Comparison of ENCODE assay signal across 31 cellular contexts in the genomic region with DNA sequence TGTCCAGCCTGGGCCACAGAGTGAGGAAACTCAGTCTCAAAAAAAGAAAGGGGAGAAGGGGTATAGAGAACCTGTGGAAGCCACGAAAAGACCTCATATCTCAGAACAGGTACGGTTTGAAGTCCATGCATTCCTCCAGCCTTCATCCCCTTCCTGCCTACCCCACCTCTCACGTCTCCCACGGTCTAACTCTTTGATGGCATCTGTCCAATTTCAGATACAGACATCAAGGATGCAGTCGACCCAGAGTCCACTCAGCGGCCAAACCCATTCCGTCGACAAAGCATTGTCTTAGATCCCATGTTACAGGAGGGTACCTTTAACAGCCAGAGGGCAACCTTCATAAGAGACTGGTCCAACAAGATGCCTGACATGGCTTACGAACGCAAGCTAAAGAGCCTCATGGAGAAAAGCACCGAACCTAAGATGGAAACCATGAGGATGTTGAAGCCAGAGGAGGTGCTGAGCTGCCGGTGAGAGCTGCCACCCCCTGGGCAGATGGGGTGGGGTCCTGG. TPM values are rescaled to one million over a fixed set of nuclear protein-coding genes. Genes with fewer than 3 reads are reported as not detected.
A peak's percentile ranks its signal among the peaks of the same experiment; 100 is the strongest.
DNase-seq lines count a peak whose midpoint lies in the region; ATAC-seq, FAIRE-seq and TF ChIP-seq lines count a peak whose summit lies in the region.
"Had no signal": no experiment of that assay in that cellular context is flagged by ENCODE, and none has a peak within 500 bp of the region (broad histone marks: within the 10 kb centered on the region; RNA-seq: fewer than 3 reads in every experiment).

No MANE protein-coding gene starts in this region.

- no peak for ATAC-seq in aorta (ENCODE audit: low FRiP score)
- ATAC-seq: GM12878 had no signal

- no peak overlapping the region for H2BK15ac ChIP-seq in H1 (ENCODE audit: low read length)

- H3K9me3 Mint-ChIP-seq in osteocyte (ENCODE audit: unreplicated experiment) = no peaks in the 10 kb centered on the region
- H3K9me3 Mint-ChIP-seq: CD14-positive monocyte; CD8-positive, alpha-beta memory T cell had no signal

- no peaks in the 10 kb centered on the region; a peak in 1 of 7 replicates for H3K27me3 ChIP-seq in H1 (replicated peaks in 1 of 4; ENCODE audit: control insufficient read depth in 3 of 4, extremely low read depth in 1 of 4, insufficient read depth in 3 of 4, low read length in 3 of 4)
- H3K27me3 ChIP-seq in aorta (ENCODE audit: control insufficient read depth in 1 of 2, insufficient read depth in 2 of 2, low read length in 1 of 2) = no peaks in the 10 kb centered on the region
- H3K27me3 ChIP-seq: BLaER1 had no signal

- H3K27ac ChIP-seq in H1 (ENCODE audit: low read depth, low read length) (no peak overlapping the region), aorta (ENCODE audit: low read depth in 1 of 2, low read length in 2 of 2) (no peak overlapping the region)
- H3K27ac ChIP-seq: BLaER1 had no signal

- no peaks in the 10 kb centered on the region for H3K4me1 Mint-ChIP-seq in osteocyte (ENCODE audit: unreplicated experiment)
- H3K4me1 Mint-ChIP-seq: CD14-positive monocyte; CD4-positive, alpha-beta memory T cell; CD4-positive, CD25-positive, alpha-beta regulatory T cell; CD8-positive, alpha-beta memory T cell had no signal

- no peak overlapping the region for H3K23ac ChIP-seq in H1 (ENCODE audit: insufficient read length)

- no peak overlapping the region for H3K4me2 ChIP-seq in H1 (ENCODE audit: insufficient read depth in 1 of 2, low read depth in 2 of 2, low read length in 2 of 2)
- H3K4me2 ChIP-seq: BLaER1 had no signal

- H3K79me2 ChIP-seq in H1 (ENCODE audit: control insufficient read depth in 1 of 2, insufficient read depth in 2 of 2, low read length in 2 of 2) = no peaks in the 10 kb centered on the region

- no peak for FAIRE-seq in H1 (lab: Jason Lieb, UNC)
- FAIRE-seq: A204.1, GM12878, GM12892, GM18507 had no signal

- TF ChIP-seq EP300 in H1 (IDR thresholded peaks at IDR 0.05; ENCODE audit: borderline replicate concordance in 1 of 2, low read depth in 2 of 2, low read length in 2 of 2) = no peak

- H3K4me1 ChIP-seq in H1 (replicated peaks in 1 of 4; ENCODE audit: control insufficient read depth in 3 of 4, insufficient read depth in 4 of 4, low read length in 3 of 4) (no peaks in the 10 kb centered on the region), aorta (ENCODE audit: control insufficient read depth in 1 of 2, insufficient read depth in 2 of 2, low read length in 2 of 2) (no peaks in the 10 kb centered on the region)
- H3K4me1 ChIP-seq: BE2C had no signal

- no peak overlapping the region for H3K18ac ChIP-seq in H1 (ENCODE audit: extremely low read depth, low read length)

- H3K27ac Mint-ChIP-seq in osteocyte (ENCODE audit: unreplicated experiment) = no peak overlapping the region
- H3K27ac Mint-ChIP-seq: CD4-positive, alpha-beta memory T cell; CD4-positive, CD25-positive, alpha-beta regulatory T cell; CD8-positive, alpha-beta memory T cell had no signal

- H3K36me3 Mint-ChIP-seq in osteocyte (ENCODE audit: unreplicated experiment) = no peaks in the 10 kb centered on the region
- H3K36me3 Mint-ChIP-seq: CD14-positive monocyte; CD4-positive, alpha-beta memory T cell; CD4-positive, CD25-positive, alpha-beta regulatory T cell; CD8-positive, alpha-beta memory T cell had no signal

- no peak overlapping the region for H3K14ac ChIP-seq in H1 (ENCODE audit: insufficient read length)

- H3K9me3 ChIP-seq in H1 (ENCODE audit: insufficient read depth in 2 of 2, low read depth in 1 of 2, low read length in 1 of 2) = no peaks in the 10 kb centered on the region
- no peaks in the 10 kb centered on the region for H3K9me3 ChIP-seq in aorta (ENCODE audit: control insufficient read depth, low read length)
- H3K9me3 ChIP-seq: BE2C, BLaER1 had no signal

- no peak for TF ChIP-seq POLR2A in H1 (IDR thresholded peaks at IDR 0.05; ENCODE audit: control extremely low read depth in 1 of 2, low read depth in 2 of 2, low read length in 2 of 2)

- H3K23me2 ChIP-seq in H1 (ENCODE audit: low read depth, low read length) = no peaks in the 10 kb centered on the region

- CTCF ChIA-PET in H1 (lab: Charles Lee; ENCODE audit: partially characterized antibody) = interaction anchor here (0.6 to 1.2 kb wide), 3 partner anchors 12 to 69 kb away, joined by 3 to 4 read pairs (median 3); no protein-coding TSS in a partner anchor

- no peak overlapping the region for H4K91ac ChIP-seq in H1 (replicated peaks; ENCODE audit: insufficient read length, low read length)

- TF ChIP-seq CTCF in H1 (IDR thresholded peaks at IDR 0.05; ENCODE audit: control extremely low read depth in 1 of 3, insufficient read depth in 1 of 3, low read depth in 1 of 3, low read length in 3 of 3) (no peak), osteocyte (IDR thresholded peaks at IDR 0.05) (no peak)

- TF ChIP-seq RAD21 in H1 (IDR thresholded peaks at IDR 0.05 in 1 of 2, conservative IDR thresholded peaks at IDR 0.05 in 1 of 2; ENCODE audit: low read depth in 2 of 2, low read length in 2 of 2) = no peak

- H3K27me3 Mint-ChIP-seq in osteocyte (ENCODE audit: unreplicated experiment) = peaks cover 24% of the 10 kb centered on the region

- DNase-seq in ecto neural progenitor cell (ENCODE audit: low spot score) (peak; percentile 11), H1 (ENCODE audit: low read depth in 1 of 2, low spot score in 2 of 2) (peak in 1 of 2 experiments; percentile 20), osteocyte (ENCODE audit: extremely low spot score, unreplicated experiment) (peak; percentile 63), NCI-H1694 treated with DMSO at 0.1 percent for 48 hours (lab: John Stamatoyannopoulos, UW) (no peak), aorta (no peak), NCI-H446 (lab: John Stamatoyannopoulos, UW) (no peak)
- DNase-seq: 8988T; ACHN; BE2C; C1 segment of cervical spinal cord; CD4-positive, alpha-beta memory T cell; CD4-positive, CD25-positive, alpha-beta regulatory T cell; CD8-positive, alpha-beta memory T cell; COR-L47; DMS 273 treated with DMSO at 0.1 percent for 48 hours; DMS153; DMS53; DMS79; DND-41; EL; GDM1 had no signal

- no peaks in the 10 kb centered on the region for H3K79me1 ChIP-seq in H1 (ENCODE audit: low read depth, low read length)

- no peak overlapping the region for H3K4ac ChIP-seq in H1 (replicated peaks; ENCODE audit: insufficient read length, low read depth, low read length)

- 90% methylated on average over 12 of the region's 12 CpGs; no CpG with 5 or more reads in 1 of the 2 experiments for WGBS in H1 (ENCODE audit: extremely low coverage in 1 of 2, insufficient coverage in 1 of 2, insufficient read length in 1 of 2, insufficient replicate concordance in 2 of 2, low coverage in 1 of 2, low lambda C conversion rate in 2 of 2, missing lambda C conversion rate in 1 of 2), 2 experiments
- 82 to 85% methylated on average over 12 of the region's 12 CpGs for WGBS in aorta, 2 donors

- no peak overlapping the region for H3K9ac ChIP-seq in H1 (replicated peaks in 1 of 4; ENCODE audit: extremely low read depth in 1 of 4, low read depth in 3 of 4, low read length in 3 of 4)
- H3K9ac ChIP-seq: BLaER1 had no signal

- no peak overlapping the region for H2BK5ac ChIP-seq in H1 (ENCODE audit: low read depth, low read length)

- H2BK12ac ChIP-seq in H1 (ENCODE audit: low read depth, low read length) = no peak overlapping the region

- H3K4me3 ChIP-seq in H1 (ENCODE audit: extremely low read depth in 1 of 4, insufficient read depth in 2 of 4, low read depth in 3 of 4, low read length in 4 of 4) = no peak overlapping the region
- no peak overlapping the region for H3K4me3 ChIP-seq in aorta (ENCODE audit: low read length in 2 of 2)
- H3K4me3 ChIP-seq: BLaER1, GM12878 had no signal

- H2AFZ ChIP-seq in H1 (ENCODE audit: low read length) = no peak overlapping the region

- POLR2A ChIA-PET in H1 (lab: Charles Lee; ENCODE audit: partially characterized antibody) = no interaction called here

- H2BK120ac ChIP-seq in H1 (replicated peaks; ENCODE audit: low read depth, low read length) = no peak overlapping the region

- H2AK5ac ChIP-seq in H1 (ENCODE audit: low read depth, low read length) = no peak overlapping the region

- H3K56ac ChIP-seq in H1 (replicated peaks; ENCODE audit: insufficient read length, low read depth, low read length) = no peak overlapping the region

- H4K8ac ChIP-seq in H1 (ENCODE audit: extremely low read depth, insufficient read depth, low read length) = no peak overlapping the region

- no peak overlapping the region for H4K5ac ChIP-seq in H1 (ENCODE audit: insufficient read length, low read depth, low read length)

- H3K36me3 ChIP-seq in H1 (ENCODE audit: control insufficient read depth in 2 of 4, insufficient read depth in 4 of 4, low read length in 3 of 4) (no peaks in the 10 kb centered on the region), aorta (ENCODE audit: control insufficient read depth in 1 of 2, insufficient read depth in 2 of 2, low read length in 1 of 2) (no peaks in the 10 kb centered on the region)
- H3K36me3 ChIP-seq: BE2C, BLaER1 had no signal

- no peaks in the 10 kb centered on the region for H4K20me1 ChIP-seq in H1 (replicated peaks in 1 of 2; ENCODE audit: control insufficient read depth in 1 of 2, insufficient read depth in 2 of 2, low read length in 2 of 2)
- H4K20me1 ChIP-seq: BLaER1 had no signal

- H3K4me3 Mint-ChIP-seq in osteocyte (ENCODE audit: unreplicated experiment) = no peak overlapping the region
- H3K4me3 Mint-ChIP-seq: CD14-positive monocyte; CD4-positive, alpha-beta memory T cell; CD4-positive, CD25-positive, alpha-beta regulatory T cell; CD8-positive, alpha-beta memory T cell had no signal

- 0 out of 2 replicates have a peak overlapping the region, but pooled peaks have one; percentile 63 for H2BK20ac ChIP-seq in H1 (ENCODE audit: low read length)

- intact Hi-C loops in aorta (cut with DNase I) = no loop called here

TF ChIP-seq in H1, 55 proteins besides CTCF, POLR2A, EP300 and RAD21 (continues in another document):
- TF ChIP-seq KDM4A (IDR thresholded peaks at IDR 0.05; ENCODE audit: low read depth, low read length, severe bottlenecking) (no peak), GTF2F1 (IDR thresholded peaks at IDR 0.05; ENCODE audit: borderline replicate concordance, low read depth, low read length) (no peak), CBX5 (IDR thresholded peaks at IDR 0.05; ENCODE audit: low read depth, low read length) (no peak)

RNA-seq across cellular contexts. Expression of gene C16orf78, which starts 22.7 kb away (rescaled TPM):
- not detected in 2 replicates for total RNA-seq in H1 (2021; fragmentation: NEBNext Ultra II Directional; extraction: Animal tissue kit (Norgen Biotek cat#: 25700))
- polyA plus RNA-seq in H1 (2011; rRNA removed) (not detected in 2 replicates), aorta (not detected)
- polyA plus RNA-seq in H1 (2011; cell fraction: cytosol; rRNA removed) = not detected
- not detected for polyA plus RNA-seq in H1 (2011; cell fraction: nucleus; rRNA removed)
- polyA plus RNA-seq in H1 (2012, experiment 1 of 2) = not detected in 4 replicates
- polyA plus RNA-seq in H1 (2012, experiment 2 of 2) = not detected
- not detected for polyA plus RNA-seq in H1 (2013, experiment 1 of 2)
- not detected for polyA plus RNA-seq in H1 (2013, experiment 2 of 2)
- not detected in 2 replicates for polyA minus RNA-seq in H1 (2011; rRNA and poly(A)+ RNA removed)
- not detected for polyA minus RNA-seq in H1 (2011; cell fraction: cytosol; rRNA and poly(A)+ RNA removed)
- not detected for polyA minus RNA-seq in H1 (2011; cell fraction: nucleus; rRNA and poly(A)+ RNA removed)
- total RNA-seq in osteocyte (not detected in 2 replicates), aorta (not detected)
- total RNA-seq: A673; CD4-positive, alpha-beta memory T cell; CD4-positive, CD25-positive, alpha-beta regulatory T cell; CD8-positive, alpha-beta memory T cell; Daoy; G401; GM12878 had no signal
- polyA plus RNA-seq: AG04450; CD14-positive monocyte; CD4-positive, alpha-beta memory T cell; CD4-positive, CD25-positive, alpha-beta regulatory T cell; CD8-positive, alpha-beta memory T cell; GM12878 had no signal

Comparison
In these comparisons a context has a peak if more than half of its experiments do, and no peak if none do; other contexts are left out.
1. DNase-seq: peak in ecto neural progenitor cell (single experiment) and osteocyte (single experiment); none in NCI-H1694 treated with DMSO at 0.1 percent for 48 hours (single experiment), aorta (0 of 2) and NCI-H446 (0 of 2).